Comparison of ENCODE assay signal across 10 cellular contexts in genomic region chr7:36686499-36686898, GRCh38. TPM values are rescaled to one million over a fixed set of nuclear protein-coding genes. Genes with fewer than 3 reads are reported as not detected.
DNase-seq lines count a peak whose midpoint lies in the region; ATAC-seq and TF ChIP-seq lines count a peak whose summit lies in the region.
"Had no signal": no experiment of that assay in that cellular context is flagged by ENCODE, and none has a peak within 500 bp of the region (broad histone marks: within the 10 kb centered on the region; RNA-seq: fewer than 3 reads in every experiment).

No MANE protein-coding gene starts in this region.

- DNase-seq in HFF-Myc (ENCODE audit: extremely low read depth, low read depth) (peak; percentile 1), cerebellum (ENCODE audit: low spot score) (no peak), H9 (no peak), NCI-H2227 treated with DMSO at 0.1 percent for 48 hours (lab: John Stamatoyannopoulos, UW) (no peak)
- peak; percentile 53 to 57 for DNase-seq in activated CD4-positive, alpha-beta T cell treated with anti-CD3 and anti-CD28 coated beads, Interleukin-2, amount 50 U/mL, for 48 hours
- peak in 2 of 3 experiments; percentile 18 to 44 for DNase-seq in effector memory CD8-positive, alpha-beta T cell
- DNase-seq in stimulated activated CD4-positive, alpha-beta T cell treated with anti-CD3 and anti-CD28 coated beads, TNF-alpha, amount 100 ng/mL, for 1 hour (ENCODE audit: low read depth in 3 of 3, low spot score in 1 of 3), result peak in 2 of 3 donors; percentile 5 to 26
- DNase-seq: NCI-H2107 had no signal

- no peak overlapping the region for H4K5ac ChIP-seq in H9 (ENCODE audit: insufficient read length, low read depth, low read length)

- no peaks in the 10 kb centered on the region for H3K79me1 ChIP-seq in H9 (ENCODE audit: insufficient read depth, low read depth, low read length, poor library complexity, severe bottlenecking)

- H4K91ac ChIP-seq in H9 (ENCODE audit: insufficient read length, low read depth, low read length), result no peak overlapping the region

- ATAC-seq in effector memory CD8-positive, alpha-beta T cell (replicated peaks), result peak; percentile 93
- ATAC-seq in HG03469 (IDR thresholded peaks at IDR 0.05; ENCODE audit: unreplicated experiment), result no peak
- ATAC-seq: gastroesophageal sphincter had no signal

- no CpG with 5 or more reads among the region's 5 CpGs for WGBS in H9 (ENCODE audit: extremely low coverage, insufficient read length, low lambda C conversion rate)

- H2AK5ac ChIP-seq in H9 (ENCODE audit: insufficient read length, low read length), result no peak overlapping the region

- no peak overlapping the region for H3K56ac ChIP-seq in H9 (ENCODE audit: insufficient read length, low read depth, low read length)

- no peak overlapping the region for H3K9ac ChIP-seq in H9 (ENCODE audit: extremely low read depth, insufficient read length, low read length)

- no peak for TF ChIP-seq CTCF in HFF-Myc (IDR thresholded peaks at IDR 0.05; ENCODE audit: low read depth, low read length, missing control alignments)
- TF ChIP-seq CTCF in H9 (conservative IDR thresholded peaks at IDR 0.05), result no peak

- peaks cover 38 to 68% of the 10 kb centered on the region in 2 donors for H3K4me1 Mint-ChIP-seq in effector memory CD8-positive, alpha-beta T cell (ENCODE audit: low read depth in 2 of 2)
- H3K4me1 Mint-ChIP-seq in H9, result peaks cover 11 to 14% of the 10 kb centered on the region in 2 experiments

- H3K9me3 ChIP-seq in H9 (ENCODE audit: control insufficient read depth, low read depth, low read length), result no peaks in the 10 kb centered on the region
- H3K9me3 ChIP-seq: gastroesophageal sphincter had no signal

- no peak overlapping the region for H2BK20ac ChIP-seq in H9 (ENCODE audit: low read depth, low read length, poor library complexity, severe bottlenecking)

- H3K4me3 ChIP-seq in HFF-Myc (replicated peaks; ENCODE audit: low read depth, low read length), result no peak overlapping the region
- H3K4me3 ChIP-seq: gastroesophageal sphincter had no signal

- no peaks in the 10 kb centered on the region for H3K27me3 Mint-ChIP-seq in effector memory CD8-positive, alpha-beta T cell
- no peaks in the 10 kb centered on the region for H3K27me3 Mint-ChIP-seq in H9 (ENCODE audit: low read depth)

- H3K79me2 ChIP-seq in H9 (ENCODE audit: insufficient read depth, low read length), result no peaks in the 10 kb centered on the region

- no peaks in the 10 kb centered on the region for H4K20me1 ChIP-seq in H9 (ENCODE audit: control insufficient read depth, insufficient read depth, insufficient read length)

- peak overlapping the region; percentile 47 to 75 for H3K4me3 Mint-ChIP-seq in effector memory CD8-positive, alpha-beta T cell
- H3K4me3 Mint-ChIP-seq in H9, result no peak overlapping the region

- H2AFZ ChIP-seq in H9 (ENCODE audit: low read length), result no peak overlapping the region

- no peak overlapping the region for H3K18ac ChIP-seq in H9 (ENCODE audit: insufficient read length, low read depth, low read length)

- H3K14ac ChIP-seq in H9 (ENCODE audit: insufficient read depth, low read length), result no peak overlapping the region

- no peak overlapping the region for H2BK120ac ChIP-seq in H9 (ENCODE audit: low read depth, low read length, poor library complexity, severe bottlenecking)

- no peak overlapping the region for H3K27ac ChIP-seq in H9 (ENCODE audit: insufficient read length, low read depth, low read length)
- H3K27ac ChIP-seq: gastroesophageal sphincter had no signal

- H3K23ac ChIP-seq in H9 (ENCODE audit: insufficient read length, low read depth, low read length), result no peak overlapping the region

- H2BK5ac ChIP-seq in H9 (ENCODE audit: insufficient read length, low read length), result no peak overlapping the region

- H3K36me3 Mint-ChIP-seq in effector memory CD8-positive, alpha-beta T cell (ENCODE audit: insufficient read depth), result peaks cover 4% of the 10 kb centered on the region
- H3K36me3 Mint-ChIP-seq in H9 (ENCODE audit: insufficient read depth in 1 of 3, low read depth in 3 of 3), result no peaks in the 10 kb centered on the region

- 0 out of 2 replicates have a peak, but pooled peaks cover 5% of the 10 kb centered on the region for H3K4me1 ChIP-seq in H9 (ENCODE audit: insufficient read depth, low read length)

- H3K9me3 Mint-ChIP-seq in effector memory CD8-positive, alpha-beta T cell, result no peaks in the 10 kb centered on the region
- H3K9me3 Mint-ChIP-seq in H9, result no peaks in the 10 kb centered on the region

- H3K4ac ChIP-seq in H9 (ENCODE audit: low read depth, low read length), result no peak overlapping the region

- H3T11ph ChIP-seq in H9 (ENCODE audit: low read length), result no peak overlapping the region

- H2BK15ac ChIP-seq in H9 (ENCODE audit: low read depth, low read length), result no peak overlapping the region

- no peak overlapping the region for H3K4me2 ChIP-seq in H9 (ENCODE audit: insufficient read depth, insufficient read length, low read length)

- H4K8ac ChIP-seq in H9 (replicated peaks; ENCODE audit: insufficient read length, low read depth, low read length), result no peak overlapping the region

- H2BK12ac ChIP-seq in H9 (ENCODE audit: insufficient read length, low read depth, low read length), result no peak overlapping the region

- peaks cover 3% of the 10 kb centered on the region for H3K23me2 ChIP-seq in H9 (ENCODE audit: insufficient read length, low read depth, low read length, poor library complexity, severe bottlenecking)

- peak overlapping the region; percentile 88 to 94 for H3K27ac Mint-ChIP-seq in effector memory CD8-positive, alpha-beta T cell
- H3K27ac Mint-ChIP-seq in H9, result peak overlapping the region in 1 of 3 experiments; percentile 44; a peak in 2 of 7 replicates

- H3K27me3 ChIP-seq in H9 (ENCODE audit: insufficient read depth, low read length), result no peaks in the 10 kb centered on the region
- H3K27me3 ChIP-seq: gastroesophageal sphincter had no signal

RNA-seq across cellular contexts. Expression of gene AOAH, which starts 37.8 kb away (rescaled TPM):
- total RNA-seq in cerebellum (3.4 TPM), H9 (2021) (0.39 TPM in 1 of 2 replicates, not detected in the other)

Comparison
In these comparisons a context has a peak if more than half of its experiments do, and no peak if none do; other contexts are left out.
1. DNase-seq: peak in HFF-Myc (single experiment), activated CD4-positive, alpha-beta T cell treated with anti-CD3 and anti-CD28 coated beads, Interleukin-2, amount 50 U/mL, for 48 hours (2 of 2), effector memory CD8-positive, alpha-beta T cell (2 of 3) and stimulated activated CD4-positive, alpha-beta T cell treated with anti-CD3 and anti-CD28 coated beads, TNF-alpha, amount 100 ng/mL, for 1 hour (2 of 3); none in cerebellum (single experiment), H9 (single experiment) and NCI-H2227 treated with DMSO at 0.1 percent for 48 hours (single experiment).
2. H3K4me3 Mint-ChIP-seq: peak in effector memory CD8-positive, alpha-beta T cell (2 of 2); none in H9 (0 of 2).